4 cellular contexts compared by ENCODE assay signal in the genomic region with DNA sequence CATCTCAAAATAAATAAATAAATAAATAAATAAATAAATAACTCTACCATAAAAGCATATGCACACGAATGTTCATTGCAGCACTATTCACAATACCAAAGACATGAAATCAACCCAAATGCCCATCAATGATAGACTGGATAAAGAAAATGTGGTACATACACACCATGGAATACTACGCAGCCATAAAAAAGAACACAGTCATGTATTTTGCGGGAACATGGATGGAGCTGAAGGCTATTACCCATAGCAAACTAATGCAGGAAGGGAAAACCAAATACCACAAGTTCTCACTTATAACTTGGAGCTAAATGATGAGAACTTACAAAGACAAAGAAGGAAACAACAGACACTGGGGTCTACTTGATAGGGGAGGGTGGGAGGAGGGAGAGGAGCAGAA.
DNase-seq lines count a peak whose midpoint lies in the region; ATAC-seq, FAIRE-seq and TF ChIP-seq lines count a peak whose summit lies in the region.
"Not testable (repeated sequence)": the region's sequence is repeated elsewhere in the genome, so short reads cannot be mapped to it uniquely, and the experiment has no call there.

No MANE protein-coding gene starts in this region.

- not testable (repeated sequence) for H3K9me1 ChIP-seq in K562 (ENCODE audit: control insufficient read depth, insufficient read depth, low read length)

- not testable (repeated sequence) for TF ChIP-seq CTCF in GM23338 (conservative IDR thresholded peaks at IDR 0.05; ENCODE audit: low read depth in 2 of 2); HEK293 (tag by site-specific recombination; IDR thresholded peaks at IDR 0.05); K562 (IDR thresholded peaks at IDR 0.05 in 2 of 3, conservative IDR thresholded peaks at IDR 0.05 in 1 of 3; ENCODE audit: insufficient read depth in 2 of 3, low read depth in 1 of 3, low read length in 3 of 3)

- peaks cover 33% of the 10 kb centered on the region; the same call in 2 of the 3 replicates for H3K36me3 Mint-ChIP-seq in GM23338 (ENCODE audit: low read depth)

- H3K9me3 ChIP-seq in HEK293 (ENCODE audit: control insufficient read depth, insufficient read depth, low read depth, low read length); K562 (replicated peaks; ENCODE audit: control insufficient read depth, insufficient read depth, low read depth, low read length): not testable (repeated sequence)
- H3K9me3 ChIP-seq in HUES64 (ENCODE audit: insufficient read depth, low read depth, low read length) = peaks cover 24% of the 10 kb centered on the region

- intact Hi-C loops in K562 (cut with micrococcal nuclease) = not testable (repeated sequence)

- WGBS in HUES64 = 96% methylated on average over 2 of the region's 3 CpGs
- WGBS in K562 (ENCODE audit: insufficient coverage, low coverage, missing lambda C conversion rate) = 63% methylated on average over 3 of the region's 3 CpGs

- not testable (repeated sequence) for H3K4me3 ChIP-seq in GM23338; HEK293 (ENCODE audit: low read depth, low read length); HUES64 (ENCODE audit: low read length); K562

- FAIRE-seq in K562 (lab: Jason Lieb, UNC) = not testable (repeated sequence)

- not testable (repeated sequence) for H4K20me1 ChIP-seq in GM23338 (replicated peaks; ENCODE audit: insufficient read depth); K562 (replicated peaks; ENCODE audit: control insufficient read depth, insufficient read depth, low read length)

- H3K4me1 Mint-ChIP-seq in GM23338 = not testable (repeated sequence)

- in situ Hi-C loops in K562 (cut with MboI) = not testable (repeated sequence)

- H3K4me2 ChIP-seq in GM23338; K562 (ENCODE audit: insufficient read depth, low read length): not testable (repeated sequence)

- ATAC-seq in GM23338, K562: not testable (repeated sequence)

- H3K27ac ChIP-seq in GM23338 (ENCODE audit: low read depth) (0 out of 2 replicates have a peak overlapping the region, but pooled peaks have one; percentile 4), HUES64 (ENCODE audit: low read depth, low read length) (peak overlapping the region; percentile 77; the same call in 1 of the 2 replicates)
- not testable (repeated sequence) for H3K27ac ChIP-seq in HEK293 (ENCODE audit: extremely low read depth, low read depth, low read length); K562 (ENCODE audit: extremely low read depth, low read depth, low read length)

- H3F3A ChIP-seq in GM23338 (replicated peaks; ENCODE audit: low read depth) = not testable (repeated sequence)

- H2AFZ ChIP-seq in GM23338; K562 (ENCODE audit: low read depth, low read length): not testable (repeated sequence)

- CTCF ChIA-PET in HEK293 (lab: Yijun Ruan, JAX); K562 (lab: Yijun Ruan, JAX; ENCODE audit: low intra/inter-chr PET ratio): not testable (repeated sequence)

- not testable (repeated sequence) for DNase-seq in GM23338 (ENCODE audit: low spot score); K562 (ENCODE audit: extremely low read depth in 1 of 4, low spot score in 3 of 4)

- not testable (repeated sequence) for TF ChIP-seq POLR2A in K562 (conservative IDR thresholded peaks at IDR 0.05)

- H3K27ac Mint-ChIP-seq in GM23338 = not testable (repeated sequence)

- not testable (repeated sequence) for H3K36me3 ChIP-seq in GM23338 (ENCODE audit: insufficient read depth); HEK293 (ENCODE audit: control insufficient read depth in 2 of 2, insufficient read depth in 1 of 2, low read length in 2 of 2); HUES64 (ENCODE audit: insufficient read depth, low read length); K562 (ENCODE audit: control insufficient read depth, insufficient read depth, low read length)

- not testable (repeated sequence) for H3K27me3 Mint-ChIP-seq in GM23338 (ENCODE audit: insufficient read depth, low read depth, poor library complexity)

- not testable (repeated sequence) for H3K79me2 ChIP-seq in GM23338 (replicated peaks; ENCODE audit: insufficient read depth); K562 (ENCODE audit: control insufficient read depth, insufficient read depth, low read length)

- H3K9me3 Mint-ChIP-seq in GM23338 = peaks cover 41% of the 10 kb centered on the region

- TF ChIP-seq EP300 in K562 (IDR thresholded peaks at IDR 0.05; ENCODE audit: low read length) = not testable (repeated sequence)

- not testable (repeated sequence) for H3K4me1 ChIP-seq in GM23338 (ENCODE audit: insufficient read depth); HEK293 (ENCODE audit: control insufficient read depth, insufficient read depth, low read length); HUES64 (ENCODE audit: insufficient read depth, low read length); K562 (replicated peaks in 1 of 2; ENCODE audit: control insufficient read depth in 2 of 2, insufficient read depth in 2 of 2, low read length in 2 of 2)

- TF ChIP-seq RAD21 in K562 (CRISPR knock-in tag; conservative IDR thresholded peaks at IDR 0.05 in 1 of 2, IDR thresholded peaks at IDR 0.05 in 1 of 2) = not testable (repeated sequence)

- H3K27me3 ChIP-seq in GM23338 (ENCODE audit: insufficient read depth); HUES64 (ENCODE audit: insufficient read depth, low read length); K562 (ENCODE audit: control insufficient read depth in 2 of 2, insufficient read depth in 2 of 2, low read length in 2 of 2): not testable (repeated sequence)

- not testable (repeated sequence) for H3K9ac ChIP-seq in HUES64 (ENCODE audit: low read depth, low read length); K562 (ENCODE audit: insufficient read depth in 1 of 2, low read depth in 2 of 2, low read length in 2 of 2)

- not testable (repeated sequence) for H3K9me2 ChIP-seq in GM23338 (ENCODE audit: insufficient read depth)

- BruUV-seq in K562 (replicated peaks; lab: Mats Ljungman, UMichigan) = not testable (repeated sequence)

- POLR2A ChIA-PET in HEK293 (lab: Yijun Ruan, JAX) = not testable (repeated sequence)
- POLR2A ChIA-PET in K562 (lab: Yijun Ruan, JAX) = interaction anchor here (1.7 to 3.4 kb wide), 2 partner anchors 10 to 19 kb away, joined by 5 to 23 read pairs; no protein-coding TSS in a partner anchor

- not testable (repeated sequence) for H3K4me3 Mint-ChIP-seq in GM23338

TF ChIP-seq in HEK293, 187 proteins besides CTCF, POLR2A, EP300 and RAD21:
- peak; percentile 84 for TF ChIP-seq ZNF146 (tag by site-specific recombination; IDR thresholded peaks at IDR 0.05)

TF ChIP-seq in K562, 482 proteins besides CTCF, POLR2A, EP300 and RAD21:
- TF ChIP-seq CBX3 (IDR thresholded peaks at IDR 0.05; ENCODE audit: borderline replicate concordance in 1 of 2, low read length in 2 of 2) = 0 out of 3 replicates have a peak, but pooled peaks of 1 of the 2 experiments have one; percentile 25
- TF ChIP-seq HDAC2 (IDR thresholded peaks at IDR 0.05) = peak; percentile 49; the same call in 1 of the 2 replicates
- TF ChIP-seq ZNF146 (CRISPR knock-in tag; IDR thresholded peaks at IDR 0.05; ENCODE audit: unreplicated experiment) = peak; percentile 96
- TF ChIP-seq KDM1A (IDR thresholded peaks at IDR 0.05) = peak; percentile 49 to 63; a peak in 3 of 4 replicates
- TF ChIP-seq SMARCA5 (IDR thresholded peaks at IDR 0.05) = peak; percentile 72; the same call in 1 of the 2 replicates
- TF ChIP-seq BCOR (IDR thresholded peaks at IDR 0.05) = peak; percentile 87
- TF ChIP-seq, protein P1, sequence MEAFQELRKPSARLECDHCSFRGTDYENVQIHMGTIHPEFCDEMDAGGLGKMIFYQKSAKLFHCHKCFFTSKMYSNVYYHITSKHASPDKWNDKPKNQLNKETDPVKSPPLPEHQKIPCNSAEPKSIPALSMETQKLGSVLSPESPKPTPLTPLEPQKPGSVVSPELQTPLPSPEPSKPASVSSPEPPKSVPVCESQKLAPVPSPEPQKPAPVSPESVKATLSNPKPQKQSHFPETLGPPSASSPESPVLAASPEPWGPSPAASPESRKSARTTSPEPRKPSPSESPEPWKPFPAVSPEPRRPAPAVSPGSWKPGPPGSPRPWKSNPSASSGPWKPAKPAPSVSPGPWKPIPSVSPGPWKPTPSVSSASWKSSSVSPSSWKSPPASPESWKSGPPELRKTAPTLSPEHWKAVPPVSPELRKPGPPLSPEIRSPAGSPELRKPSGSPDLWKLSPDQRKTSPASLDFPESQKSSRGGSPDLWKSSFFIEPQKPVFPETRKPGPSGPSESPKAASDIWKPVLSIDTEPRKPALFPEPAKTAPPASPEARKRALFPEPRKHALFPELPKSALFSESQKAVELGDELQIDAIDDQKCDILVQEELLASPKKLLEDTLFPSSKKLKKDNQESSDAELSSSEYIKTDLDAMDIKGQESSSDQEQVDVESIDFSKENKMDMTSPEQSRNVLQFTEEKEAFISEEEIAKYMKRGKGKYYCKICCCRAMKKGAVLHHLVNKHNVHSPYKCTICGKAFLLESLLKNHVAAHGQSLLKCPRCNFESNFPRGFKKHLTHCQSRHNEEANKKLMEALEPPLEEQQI (IDR thresholded peaks at IDR 0.05) = 0 out of 2 replicates have a peak, but pooled peaks have one; percentile 35
- TF ChIP-seq TRIM24 (IDR thresholded peaks at IDR 0.05) = peak; percentile 27 to 28; a peak in 1 of 4 replicates
- TF ChIP-seq RBM25 (IDR thresholded peaks at IDR 0.05; ENCODE audit: low read depth, low read length, severe bottlenecking) = peak; percentile 64
TF ChIP-seq in K562: peak in this region for 9; not testable (repeated sequence) for 473.
